30 cellular contexts compared by ENCODE assay signal in genomic region chr9:117696141-117696540, GRCh38. TPM values are rescaled to one million over a fixed set of nuclear protein-coding genes. Genes with fewer than 3 reads are reported as not detected.
DNase-seq lines count a peak whose midpoint lies in the region; ATAC-seq, FAIRE-seq and TF ChIP-seq lines count a peak whose summit lies in the region.
"Had no signal": no experiment of that assay in that cellular context is flagged by ENCODE, and none has a peak within 500 bp of the region (broad histone marks: within the 10 kb centered on the region; RNA-seq: fewer than 3 reads in every experiment).

No MANE protein-coding gene starts in this region.

- intact Hi-C loops in cardiac septum (cut with DNase I) = no loop called here
- intact Hi-C loops in Right ventricle myocardium superior (cut with DNase I) = no loop called here
- intact Hi-C loops in spleen (cut with DNase I; ENCODE audit: low total_unique reads) = no loop called here

- FAIRE-seq in HTR-8/SVneo (lab: Jason Lieb, UNC) = no peak
- FAIRE-seq: D721Med, H1, K562 had no signal

- 39 to 93% (median 72%) methylated on average over 2 of the region's 2 CpGs for WGBS in spleen, 5 donors

- peak overlapping the region in 7 of 8 donors; percentile 16 to 79 (median 62) for H3K27ac ChIP-seq in spleen
- H3K27ac ChIP-seq: dorsolateral prefrontal cortex, parathyroid adenoma, right atrium auricular region, testis, vagina had no signal

- H3K36me3 ChIP-seq in spleen = no peaks in the 10 kb centered on the region
- H3K36me3 ChIP-seq: right atrium auricular region, vagina had no signal

- ATAC-seq in Right ventricle myocardium superior (ENCODE audit: poor library complexity) (no peak), GM21717 (IDR thresholded peaks at IDR 0.05; ENCODE audit: unreplicated experiment) (no peak)
- ATAC-seq: K562; left colon; stimulated activated naive CD8-positive, alpha-beta T cell treated with anti-CD3 and anti-CD28 coated beads, Interleukin-15, Interleukin-2, amounts not matched to agents 100 U/mL and 50 U/mL, for 24 hours had no signal

- TF ChIP-seq CTCF in fibroblast of mammary gland (conservative IDR thresholded peaks at IDR 0.05; ENCODE audit: control insufficient read depth, insufficient read depth, low read depth, low read length) = no peak
- no peak for TF ChIP-seq CTCF in spleen (IDR thresholded peaks at IDR 0.05 in 8 of 11, conservative IDR thresholded peaks at IDR 0.05 in 3 of 11)

- no peak for TF ChIP-seq POLR2A in spleen (IDR thresholded peaks at IDR 0.05)

- no peak overlapping the region for H3K4me3 ChIP-seq in fibroblast of mammary gland (ENCODE audit: control insufficient read depth, low read depth, low read length)
- peak overlapping the region in 1 of 8 donors; percentile 41 for H3K4me3 ChIP-seq in spleen
- H3K4me3 ChIP-seq: dorsolateral prefrontal cortex, K562, right atrium auricular region, testis, vagina had no signal

- no peaks in the 10 kb centered on the region for H3K27me3 ChIP-seq in spleen (replicated peaks in 1 of 7)
- H3K27me3 ChIP-seq: dorsolateral prefrontal cortex, right atrium auricular region, testis, vagina had no signal

- no peaks in the 10 kb centered on the region for H3K4me1 ChIP-seq in spleen
- H3K4me1 ChIP-seq: parathyroid adenoma, right atrium auricular region, testis, vagina had no signal

- H3K9me3 ChIP-seq in spleen = peaks cover 0 to 9% (median 0%) of the 10 kb centered on the region in 8 donors
- H3K9me3 ChIP-seq: right atrium auricular region, testis, vagina had no signal

- DNase-seq in cardiac septum (ENCODE audit: low spot score) = peak; percentile 78
- no peak for DNase-seq in Right ventricle myocardium superior
- peak; percentile 73 for DNase-seq in SKM-1 (lab: John Stamatoyannopoulos, UW; ENCODE audit: unreplicated experiment)
- peak; percentile 74 for DNase-seq in fibroblast of mammary gland (ENCODE audit: low read depth)
- DNase-seq in spleen = peak; percentile 47
- DNase-seq in COLO829 (ENCODE audit: low spot score) = no peak
- no peak for DNase-seq in HTR-8/SVneo (ENCODE audit: insufficient read length, low spot score)
- DNase-seq: activated CD4-positive, alpha-beta T cell treated with anti-CD3 and anti-CD28 coated beads, Interleukin-2, amount 50 U/mL, for 48 hours; activated CD4-positive, CD25-positive, alpha-beta regulatory T cell treated with anti-CD3 and anti-CD28 coated beads, Interleukin-2, amount 50 U/mL, for 72 hours; activated naive CD4-positive, alpha-beta T cell; CD4-positive, CD25-positive, alpha-beta regulatory T cell; cerebellar nuclear complex; DND-41; dorsolateral prefrontal cortex; GF-D8; hippocampal formation; left colon; NCI-H1417; NCI-H2081; NCI-H526 treated with DMSO at 0.1 percent for 48 hours; stimulated activated CD4-positive, alpha-beta T cell treated with anti-CD3 and anti-CD28 coated beads, Interleukin-2, amount 100 ng/mL, for 24 hours; stimulated activated naive CD8-positive, alpha-beta T cell treated with anti-CD3 and anti-CD28 coated beads, Interleukin-15, Interleukin-2, amounts not matched to agents 100 U/mL and 50 U/mL, for 24 hours; testis had no signal

RNA-seq across cellular contexts. Expression of gene TLR4, which starts 8.1 kb away (rescaled TPM):
- total RNA-seq in cardiac septum (7.5 TPM), Right ventricle myocardium superior (15.6 TPM), spleen (100 to 1,000 TPM in 5 of 7 donors, 10 to 100 TPM in 2; 62.8 to 216 (median 136) TPM)
- polyA plus RNA-seq in spleen = 10 to 100 TPM in 1 of 3 donors, 1 to 10 TPM in 2; 6.3 to 14.8 (median 7.8) TPM
- polyA plus RNA-seq: K562 had no signal

Comparison
In these comparisons a context has a peak if more than half of its experiments do, and no peak if none do; other contexts are left out.
1. DNase-seq: peak in cardiac septum (single experiment), SKM-1 (single experiment), fibroblast of mammary gland (single experiment) and spleen (single experiment); none in Right ventricle myocardium superior (single experiment), COLO829 (single experiment) and HTR-8/SVneo (single experiment).